16 cellular contexts compared by ENCODE assay signal in genomic region chr12:11951209-11951608, GRCh38.
"Had no signal": no experiment of that assay in that cellular context is flagged by ENCODE, and none has a peak within 500 bp of the region (broad histone marks: within the 10 kb centered on the region; RNA-seq: fewer than 3 reads in every experiment).

No MANE protein-coding gene starts in this region.

- H3K36me3 ChIP-seq: esophagus muscularis mucosa, gastroesophageal sphincter, heart right ventricle, left lung, lower lobe of right lung had no signal

- H3K9me3 ChIP-seq: esophagus muscularis mucosa, gastroesophageal sphincter, heart right ventricle, left lung, lower lobe of right lung had no signal

- DNase-seq: dermis blood vessel endothelial cell; dorsolateral prefrontal cortex; effector CD4-positive, alpha-beta T cell; effector memory CD4-positive, alpha-beta T cell; heart right ventricle; hippocampal formation; left cardiac atrium; left lung; left ventricle myocardium superior; lower lobe of right lung; mesenchymal stem cell; midbrain had no signal

- H3K4me1 ChIP-seq: foreskin keratinocyte, left lung, lower lobe of right lung had no signal

- H3K4me3 ChIP-seq: coronary artery, dorsolateral prefrontal cortex, esophagus muscularis mucosa, gastroesophageal sphincter, heart right ventricle, left lung, lower lobe of right lung had no signal

- H3K27ac ChIP-seq: coronary artery, dorsolateral prefrontal cortex, esophagus muscularis mucosa, foreskin keratinocyte, gastroesophageal sphincter, heart right ventricle, left lung, lower lobe of right lung had no signal

- H3K27me3 ChIP-seq: dorsolateral prefrontal cortex, esophagus muscularis mucosa, gastroesophageal sphincter, left lung had no signal
